Comparison of ENCODE assay signal across 12 cellular contexts in genomic region chr4:40452490-40452813, GRCh38.
DNase-seq lines count a peak whose midpoint lies in the region; ATAC-seq and TF ChIP-seq lines count a peak whose summit lies in the region.
"Had no signal": no experiment of that assay in that cellular context is flagged by ENCODE, and none has a peak within 500 bp of the region (broad histone marks: within the 10 kb centered on the region; RNA-seq: fewer than 3 reads in every experiment).

No MANE protein-coding gene starts in this region.

- no peak for TF ChIP-seq CTCF in DOHH2 (IDR thresholded peaks at IDR 0.05; ENCODE audit: low read depth, low read length, poor library complexity, severe bottlenecking)
- no peak for TF ChIP-seq CTCF in OCI-LY1 (IDR thresholded peaks at IDR 0.05; ENCODE audit: low read length)
- no peak for TF ChIP-seq CTCF in right lobe of liver (IDR thresholded peaks at IDR 0.05)

- no peaks in the 10 kb centered on the region for H3K79me2 ChIP-seq in DOHH2 (ENCODE audit: control insufficient read depth, low read length)
- H3K79me2 ChIP-seq in OCI-LY1 (ENCODE audit: insufficient read depth, low read length), result no peaks in the 10 kb centered on the region

- H3K4me1 ChIP-seq in DOHH2 (ENCODE audit: control insufficient read depth, low read length), result no peaks in the 10 kb centered on the region
- no peaks in the 10 kb centered on the region for H3K4me1 ChIP-seq in OCI-LY1 (ENCODE audit: insufficient read depth, low read length, severe bottlenecking)
- peaks cover 0 to 91% (median 36%) of the 10 kb centered on the region in 4 donors for H3K4me1 ChIP-seq in right lobe of liver

- peak; percentile 22 for ATAC-seq in GM19455 (IDR thresholded peaks at IDR 0.05; ENCODE audit: unreplicated experiment)
- ATAC-seq in right lobe of liver, result peak in 2 of 4 donors; percentile 3 to 23
- ATAC-seq in HG02884 (IDR thresholded peaks at IDR 0.05; ENCODE audit: unreplicated experiment), result no peak

- no peak for TF ChIP-seq POLR2A in right lobe of liver (IDR thresholded peaks at IDR 0.05)

- intact Hi-C loops in right lobe of liver (cut with DNase I), result no loop called here

- H3K27me3 ChIP-seq in DOHH2 (ENCODE audit: control insufficient read depth, low read length) (no peaks in the 10 kb centered on the region), OCI-LY1 (ENCODE audit: insufficient read depth, low read length) (no peaks in the 10 kb centered on the region), right lobe of liver (no peaks in the 10 kb centered on the region)

- H3K9me3 ChIP-seq in DOHH2 (ENCODE audit: control insufficient read depth, insufficient read depth, low read length) (no peaks in the 10 kb centered on the region), OCI-LY1 (ENCODE audit: low read length) (no peaks in the 10 kb centered on the region), right lobe of liver (no peaks in the 10 kb centered on the region)

- H3K4me3 ChIP-seq in DOHH2 (ENCODE audit: low read length) (no peak overlapping the region), OCI-LY1 (ENCODE audit: low read depth, low read length, poor library complexity, severe bottlenecking) (no peak overlapping the region), right lobe of liver (no peak overlapping the region)

- H3K9me2 ChIP-seq in DOHH2 (replicated peaks; ENCODE audit: control insufficient read depth, low read length), result no peaks in the 10 kb centered on the region
- no peaks in the 10 kb centered on the region for H3K9me2 ChIP-seq in OCI-LY1 (ENCODE audit: low read depth, low read length)

- H3K9ac ChIP-seq in OCI-LY1 (ENCODE audit: low read length), result no peak overlapping the region

- H2AFZ ChIP-seq in OCI-LY1 (ENCODE audit: low read length), result peak overlapping the region; percentile 47; the same call in 1 of the 2 replicates

- H3K4me2 ChIP-seq in DOHH2 (ENCODE audit: low read length), result peak overlapping the region; percentile 46
- peak overlapping the region; percentile 38 for H3K4me2 ChIP-seq in OCI-LY1 (ENCODE audit: low read length)

- no peaks in the 10 kb centered on the region for H3F3A ChIP-seq in DOHH2 (ENCODE audit: control insufficient read depth, insufficient read depth)
- no peaks in the 10 kb centered on the region for H3F3A ChIP-seq in OCI-LY1 (ENCODE audit: insufficient read depth, low read length)

- no peak overlapping the region for H3K27ac ChIP-seq in DOHH2 (ENCODE audit: low read depth, low read length)
- H3K27ac ChIP-seq in OCI-LY1 (ENCODE audit: low read depth, low read length, poor library complexity, severe bottlenecking), result no peak overlapping the region
- peak overlapping the region; percentile 17 to 91 (median 52) for H3K27ac ChIP-seq in right lobe of liver

- H4K20me1 ChIP-seq in DOHH2 (ENCODE audit: control insufficient read depth, insufficient read depth, low read depth, low read length) (no peaks in the 10 kb centered on the region), OCI-LY1 (ENCODE audit: insufficient read depth, low read length) (no peaks in the 10 kb centered on the region)

- no peak for DNase-seq in right lobe of liver
- DNase-seq in central memory CD4-positive, alpha-beta T cell, result no peak
- no peak for DNase-seq in 8988T
- DNase-seq in HUDEP-2 (lab: John Stamatoyannopoulos, UW; ENCODE audit: unreplicated experiment in 76 of 76), result no peak
- DNase-seq: activated CD8-positive, alpha-beta memory T cell treated with anti-CD3 and anti-CD28 coated beads for 24 hours; aorta; immature natural killer cell; stimulated activated CD4-positive, alpha-beta T cell treated with anti-CD3 and anti-CD28 coated beads, Interleukin-12 subunit alpha, Interleukin-12 subunit beta, amount 100 ng/mL, for 4 hours had no signal

- 18% methylated on average over 6 of the region's 6 CpGs for WGBS in right lobe of liver (ENCODE audit: insufficient coverage, low coverage, low lambda C conversion rate, missing lambda C conversion rate)

- H3K36me3 ChIP-seq in DOHH2 (ENCODE audit: control insufficient read depth, low read length) (no peaks in the 10 kb centered on the region), OCI-LY1 (ENCODE audit: insufficient read depth, low read length) (no peaks in the 10 kb centered on the region), right lobe of liver (peaks cover 0 to 8% (median under 1%) of the 10 kb centered on the region in 4 donors)

Comparison
In these comparisons a context has a peak if more than half of its experiments do, and no peak if none do; other contexts are left out.
1. H3K27ac ChIP-seq: peak in right lobe of liver (3 of 3); none in DOHH2 (single experiment) and OCI-LY1 (single experiment).